ENCODE assay signal across 18 cellular contexts in genomic region chr5:112005533-112005926, GRCh38.
DNase-seq lines count a peak whose midpoint lies in the region; ATAC-seq, FAIRE-seq and TF ChIP-seq lines count a peak whose summit lies in the region.
"Had no signal": no experiment of that assay in that cellular context is flagged by ENCODE, and none has a peak within 500 bp of the region (broad histone marks: within the 10 kb centered on the region; RNA-seq: fewer than 3 reads in every experiment).

No MANE protein-coding gene starts in this region.

- FAIRE-seq in bronchial epithelial cell (lab: Jason Lieb, UNC), result no peak

- no peak for TF ChIP-seq CTCF in bronchial epithelial cell (IDR thresholded peaks at IDR 0.05; ENCODE audit: insufficient read depth, low read length, severe bottlenecking)

- DNase-seq in ACHN (peak; percentile 1), LHCN-M2 (ENCODE audit: low read depth) (peak; percentile 51), bronchial epithelial cell (ENCODE audit: low read depth) (peak; percentile 42), kidney tubule cell (ENCODE audit: low spot score) (peak; percentile 85), inferior parietal cortex (ENCODE audit: extremely low spot score) (no peak), NCI-H82 treated with DMSO at 0.1 percent for 48 hours (lab: John Stamatoyannopoulos, UW; ENCODE audit: unreplicated experiment) (no peak), NCI-H446 treated with DMSO at 0.1 percent for 48 hours (lab: John Stamatoyannopoulos, UW) (no peak)
- DNase-seq: activated effector memory CD4-positive, alpha-beta T cell treated with Interleukin-2 at 50 U/mL for 16 hours; effector memory CD8-positive, alpha-beta T cell; glutamatergic neuron; mucosa of descending colon; NCI-H187 treated with DMSO at 0.1 percent for 48 hours; NCI-H510A treated with DMSO at 0.1 percent for 48 hours; ovary; substantia nigra; T-cell had no signal

- no peaks in the 10 kb centered on the region for H3K27me3 ChIP-seq in bronchial epithelial cell (ENCODE audit: control insufficient read depth, insufficient read depth, low read length)
- H3K27me3 ChIP-seq: ovary had no signal

- no peak for ATAC-seq in HG02938 (IDR thresholded peaks at IDR 0.05; ENCODE audit: unreplicated experiment)
- ATAC-seq: effector memory CD8-positive, alpha-beta T cell; mucosa of descending colon; Panc1; T-cell had no signal

- no peaks in the 10 kb centered on the region for H3K36me3 ChIP-seq in bronchial epithelial cell (ENCODE audit: control insufficient read depth, insufficient read depth, low read length)
- H3K36me3 ChIP-seq: ovary had no signal

- in situ Hi-C loops in ACHN (cut with HindIII; ENCODE audit: low pct_ligation_motif_present, low pct_unique_long_range_greater_than_20kb, low sequenced_read_pairs), result no loop called here

- H3K4me3 ChIP-seq in bronchial epithelial cell (ENCODE audit: low read depth, low read length), result no peak overlapping the region
- H3K4me3 ChIP-seq: mucosa of descending colon, ovary had no signal

Comparison
In these comparisons a context has a peak if more than half of its experiments do, and no peak if none do; other contexts are left out.
1. DNase-seq: peak in ACHN (single experiment), LHCN-M2 (single experiment), bronchial epithelial cell (single experiment) and kidney tubule cell (single experiment); none in inferior parietal cortex (single experiment), NCI-H82 treated with DMSO at 0.1 percent for 48 hours (single experiment) and NCI-H446 treated with DMSO at 0.1 percent for 48 hours (single experiment).